In the genomic region with DNA sequence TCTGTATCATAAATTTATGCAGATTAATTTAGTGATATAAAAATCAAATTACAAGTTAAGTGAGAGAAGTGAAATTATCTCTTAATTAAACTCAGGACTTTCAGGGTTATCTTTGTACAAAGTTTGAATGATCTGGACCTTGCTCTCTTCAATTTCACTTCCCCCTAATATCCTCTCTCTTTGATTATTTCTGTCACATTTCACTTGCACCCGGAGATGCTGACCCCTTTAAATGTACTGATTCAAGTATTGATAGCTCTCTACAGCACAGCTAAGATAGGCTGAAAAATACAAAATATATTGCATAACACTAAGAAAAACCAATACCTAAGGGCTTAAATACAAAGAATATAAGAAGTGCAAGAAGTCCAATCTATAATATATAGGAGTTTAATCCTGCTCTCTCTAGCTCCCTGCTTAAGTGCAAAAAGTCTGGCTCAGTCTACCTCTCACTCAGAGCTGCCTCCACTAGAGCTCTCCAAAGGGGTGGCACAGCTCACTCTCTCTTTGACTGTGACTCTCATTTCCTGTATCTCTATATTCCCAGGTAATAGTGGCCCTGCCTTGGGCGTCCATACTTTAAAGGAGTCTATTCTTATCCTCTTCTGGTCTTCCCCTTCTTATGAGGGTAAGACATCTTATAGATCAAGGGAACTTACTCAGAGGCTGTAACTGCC, we compare ENCODE assay signal across 28 cellular contexts.
"Had no signal": no experiment of that assay in that cellular context is flagged by ENCODE, and none has a peak within 500 bp of the region (broad histone marks: within the 10 kb centered on the region; RNA-seq: fewer than 3 reads in every experiment).

No MANE protein-coding gene starts in this region.

- H3K36me3 Mint-ChIP-seq: mesothelial cell of epicardium, naive B cell, neural progenitor cell had no signal

- H3K9me3 Mint-ChIP-seq: mesothelial cell of epicardium, naive B cell, nephron had no signal

- H3K27ac ChIP-seq: coronary artery, esophagus squamous epithelium, neural progenitor cell, prostate gland, right atrium auricular region, thoracic aorta, tibial nerve, upper lobe of right lung, uterus had no signal

- H3K27me3 Mint-ChIP-seq: naive B cell; stimulated activated naive CD8-positive, alpha-beta T cell treated with anti-CD3 and anti-CD28 coated beads, Interleukin-15, Interleukin-2, amounts not matched to agents 100 ng/mL and 50 ng/mL, for 24 hours had no signal

- H3K4me1 ChIP-seq: esophagus squamous epithelium, neural progenitor cell, prostate gland, upper lobe of right lung, uterus had no signal

- H3K4me3 Mint-ChIP-seq: mesothelial cell of epicardium; naive B cell; nephron; neural progenitor cell; stimulated activated naive CD8-positive, alpha-beta T cell treated with anti-CD3 and anti-CD28 coated beads, Interleukin-15, Interleukin-2, amounts not matched to agents 100 ng/mL and 50 ng/mL, for 24 hours had no signal

- DNase-seq: dermis blood vessel endothelial cell; effector memory CD4-positive, alpha-beta T cell; erythroblast; esophagus squamous epithelium; foreskin melanocyte; head of caudate nucleus; left ventricle myocardium superior; mesenchymal stem cell; mucosa of descending colon; naive B cell; nucleus accumbens; stimulated activated CD4-positive, alpha-beta T cell treated with anti-CD3 and anti-CD28 coated beads, Interleukin-12 subunit alpha, Interleukin-12 subunit beta, amount 100 ng/mL, for 4 hours; stimulated activated CD4-positive, alpha-beta T cell treated with anti-CD3 and anti-CD28 coated beads, Interleukin-1b, Interleukin-23, amount 100 ng/mL, for 48 hours; stimulated activated CD4-positive, alpha-beta T cell treated with anti-CD3 and anti-CD28 coated beads, Interleukin-4, amount 100 ng/mL, for 1 hour; stimulated activated CD8-positive, alpha-beta memory T cell treated with anti-CD3 and anti-CD28 coated beads, Interleukin-4, amount 100 ng/mL, for 48 hours; upper lobe of right lung; uterus had no signal

- H3K36me3 ChIP-seq: esophagus squamous epithelium, neural progenitor cell, prostate gland, right atrium auricular region, thoracic aorta, tibial nerve, upper lobe of right lung, uterus had no signal

- H3K27me3 ChIP-seq: esophagus squamous epithelium, neural progenitor cell, right atrium auricular region, tibial nerve, upper lobe of right lung, uterus had no signal

- H3K4me3 ChIP-seq: coronary artery, esophagus squamous epithelium, lung, mucosa of descending colon, neural progenitor cell, prostate gland, right atrium auricular region, smooth muscle cell, thoracic aorta, tibial nerve, upper lobe of right lung, uterus had no signal

- ATAC-seq: mucosa of descending colon, upper lobe of right lung had no signal

- H3K4me2 ChIP-seq: neural progenitor cell, smooth muscle cell had no signal

- H3K4me1 Mint-ChIP-seq: naive B cell had no signal

- H3K27ac Mint-ChIP-seq: mesothelial cell of epicardium; naive B cell; nephron; neural progenitor cell; stimulated activated naive CD8-positive, alpha-beta T cell treated with anti-CD3 and anti-CD28 coated beads, Interleukin-15, Interleukin-2, amounts not matched to agents 100 ng/mL and 50 ng/mL, for 24 hours had no signal
